18 cellular contexts compared by ENCODE assay signal in genomic region chr21:29174607-29175013, GRCh38. TPM values are rescaled to one million over a fixed set of nuclear protein-coding genes. Genes with fewer than 3 reads are reported as not detected.
A peak's percentile ranks its signal among the peaks of the same experiment; 100 is the strongest.
DNase-seq lines count a peak whose midpoint lies in the region; ATAC-seq and TF ChIP-seq lines count a peak whose summit lies in the region.
"Had no signal": no experiment of that assay in that cellular context is flagged by ENCODE, and none has a peak within 500 bp of the region (broad histone marks: within the 10 kb centered on the region; RNA-seq: fewer than 3 reads in every experiment).

No MANE protein-coding gene starts in this region.

- TF ChIP-seq RAD21 in SK-N-SH (IDR thresholded peaks at IDR 0.05; ENCODE audit: low read length) = no peak

- no peaks in the 10 kb centered on the region for H4K20me1 ChIP-seq in SK-N-SH (ENCODE audit: insufficient read depth)

- peak overlapping the region; percentile 66; the same call in 1 of the 2 replicates for H3K9ac ChIP-seq in SK-N-SH

- ATAC-seq in sciatic nerve = peak; percentile 58
- ATAC-seq in body of pancreas = no peak
- ATAC-seq: Panc1 had no signal

- H3K27me3 ChIP-seq in SK-N-SH (ENCODE audit: insufficient read depth) (no peaks in the 10 kb centered on the region), body of pancreas (no peaks in the 10 kb centered on the region)

- peak; percentile 48 for DNase-seq in Daoy (ENCODE audit: low read depth)
- no peak for DNase-seq in SK-N-SH
- peak; percentile 38 for DNase-seq in fibroblast of pulmonary artery (ENCODE audit: low read depth)
- DNase-seq in sciatic nerve (ENCODE audit: low spot score) = no peak
- DNase-seq in NCI-H187 treated with DMSO at 0.1 percent for 48 hours (lab: John Stamatoyannopoulos, UW) = no peak
- DNase-seq in NCI-H1436 treated with DMSO at 0.1 percent for 48 hours (lab: John Stamatoyannopoulos, UW) = no peak
- no peak for DNase-seq in body of pancreas
- no peak for DNase-seq in NCI-H146 (lab: John Stamatoyannopoulos, UW)
- DNase-seq: activated CD8-positive, alpha-beta memory T cell treated with anti-CD3 and anti-CD28 coated beads for 24 hours; activated effector memory CD4-positive, alpha-beta T cell treated with Interleukin-2 at 50 U/mL for 16 hours; effector CD4-positive, alpha-beta T cell; GF-D8; Kasumi-1; NCI-H2029 treated with DMSO at 0.1 percent for 48 hours; stimulated activated CD4-positive, alpha-beta T cell treated with anti-CD3 and anti-CD28 coated beads, Interleukin-15, amount 100 ng/mL, for 24 hours; SW 1271; WERI-Rb-1 had no signal

- H3K36me3 ChIP-seq in SK-N-SH (replicated peaks in 1 of 2; ENCODE audit: control insufficient read depth in 1 of 2, insufficient read depth in 2 of 2, low read length in 1 of 2) (no peaks in the 10 kb centered on the region), body of pancreas (replicated peaks in 1 of 2; ENCODE audit: insufficient read depth in 1 of 2, low read depth in 2 of 2) (no peaks in the 10 kb centered on the region)
- H3K36me3 ChIP-seq: WERI-Rb-1 had no signal

- POLR2A ChIA-PET in SK-N-SH (lab: Yijun Ruan, JAX) = no interaction called here

- H3K4me1 ChIP-seq in SK-N-SH (ENCODE audit: control insufficient read depth in 1 of 2, insufficient read depth in 2 of 2, low read depth in 1 of 2, low read length in 1 of 2) = peaks cover 0 to 14% of the 10 kb centered on the region in 2 experiments; a peak in 2 of 4 replicates
- H3K4me1 ChIP-seq in body of pancreas = peaks cover 31% of the 10 kb centered on the region

- WGBS in SK-N-SH (ENCODE audit: low lambda C conversion rate) = 14% methylated on average over 9 of the region's 9 CpGs
- 30 to 54% methylated on average over 9 of the region's 9 CpGs for WGBS in body of pancreas, 2 donors

- H3F3A ChIP-seq in SK-N-SH (replicated peaks; ENCODE audit: insufficient read depth) = peaks cover 21% of the 10 kb centered on the region

- intact Hi-C loops in sciatic nerve (cut with DNase I) = no loop called here
- intact Hi-C loops in body of pancreas (cut with DNase I) = no loop called here

- no peak for TF ChIP-seq EP300 in SK-N-SH (IDR thresholded peaks at IDR 0.05; ENCODE audit: borderline replicate concordance in 1 of 2, low read depth in 1 of 2, low read length in 1 of 2)

- H3K4me3 ChIP-seq in SK-N-SH (ENCODE audit: low read depth in 2 of 2, low read length in 1 of 2) (peak overlapping the region; percentile 25 to 54; a peak in 3 of 4 replicates), fibroblast of pulmonary artery (replicated peaks; ENCODE audit: low read depth, low read length) (no peak overlapping the region), body of pancreas (no peak overlapping the region)

- no peak for TF ChIP-seq POLR2A in body of pancreas (IDR thresholded peaks at IDR 0.05)

- CTCF ChIA-PET in SK-N-SH (lab: Yijun Ruan, JAX) = interaction anchor here (1.1 to 3.0 kb wide), 3 partner anchors 10 to 174 kb away, joined by 3 to 10 read pairs (median 4); no protein-coding TSS in a partner anchor

- peak overlapping the region; percentile 72; the same call in 1 of the 2 replicates for H2AFZ ChIP-seq in SK-N-SH (ENCODE audit: low read depth)

- no peaks in the 10 kb centered on the region for H3K9me2 ChIP-seq in SK-N-SH

- H3K27ac ChIP-seq in SK-N-SH (ENCODE audit: low read depth in 2 of 2, low read length in 1 of 2) (peak overlapping the region; percentile 72 to 93; a peak in 3 of 4 replicates), body of pancreas (peak overlapping the region in 2 of 4 donors; percentile 31 to 42)
- H3K27ac ChIP-seq: WERI-Rb-1 had no signal

- peak overlapping the region; percentile 79 for H3K4me2 ChIP-seq in SK-N-SH

- no peaks in the 10 kb centered on the region for H3K79me2 ChIP-seq in SK-N-SH (ENCODE audit: insufficient read depth)

- H3K9me3 ChIP-seq in SK-N-SH (no peaks in the 10 kb centered on the region), body of pancreas (no peaks in the 10 kb centered on the region)

- no peak for TF ChIP-seq CTCF in SK-N-SH (IDR thresholded peaks at IDR 0.05)
- TF ChIP-seq CTCF in fibroblast of pulmonary artery (IDR thresholded peaks at IDR 0.05; ENCODE audit: low read length, missing control alignments) = no peak
- TF ChIP-seq CTCF in body of pancreas (IDR thresholded peaks at IDR 0.05) = no peak

TF ChIP-seq in SK-N-SH, 30 proteins besides CTCF, POLR2A, EP300 and RAD21:
- TF ChIP-seq GABPA (IDR thresholded peaks at IDR 0.05; ENCODE audit: low read depth) (no peak), IRF3 (IDR thresholded peaks at IDR 0.05; ENCODE audit: low read depth, low read length) (no peak), MAX (IDR thresholded peaks at IDR 0.05; ENCODE audit: low read depth) (peak; percentile 39; the same call in 1 of the 2 replicates), NFIC (IDR thresholded peaks at IDR 0.05; ENCODE audit: borderline replicate concordance) (0 out of 2 replicates have a peak, but pooled peaks have one; percentile 33), POLR2AphosphoS5 (IDR thresholded peaks at IDR 0.05; ENCODE audit: low read depth, low read length) (peak; percentile 26; the same call in 1 of the 2 replicates)

RNA-seq across cellular contexts. Expression of gene MAP3K7CL, which starts 44.2 kb away (rescaled TPM):
- 22.6 and 35.8 TPM in 2 replicates for total RNA-seq in Daoy (2014; rRNA removed; shearing (Covaris generic))
- polyA plus RNA-seq in SK-N-SH (2012; rRNA removed) = 2.3 and 5.2 TPM in 2 replicates
- polyA plus RNA-seq in SK-N-SH (2012; cell fraction: cytosol; rRNA removed) = 4.1 and 5.1 TPM in 2 replicates
- polyA plus RNA-seq in SK-N-SH (2012; cell fraction: nucleus; rRNA removed) = 1.3 and 2.0 TPM in 2 replicates
- total RNA-seq in sciatic nerve (5.7 TPM), body of pancreas (10 to 100 TPM in 1 of 2 donors, 1 to 10 TPM in 1; 5.2 to 12.5 TPM)

Comparison
In these comparisons a context has a peak if more than half of its experiments do, and no peak if none do; other contexts are left out.
1. DNase-seq: peak in Daoy (single experiment) and fibroblast of pulmonary artery (single experiment); none in SK-N-SH (single experiment), sciatic nerve (single experiment), NCI-H187 treated with DMSO at 0.1 percent for 48 hours (single experiment), NCI-H1436 treated with DMSO at 0.1 percent for 48 hours (single experiment), body of pancreas (0 of 4) and NCI-H146 (single experiment).
2. H3K4me3 ChIP-seq: peak in SK-N-SH (2 of 2); none in fibroblast of pulmonary artery (single experiment) and body of pancreas (0 of 2).